Comparison of ENCODE assay signal across 32 cellular contexts in the genomic region with DNA sequence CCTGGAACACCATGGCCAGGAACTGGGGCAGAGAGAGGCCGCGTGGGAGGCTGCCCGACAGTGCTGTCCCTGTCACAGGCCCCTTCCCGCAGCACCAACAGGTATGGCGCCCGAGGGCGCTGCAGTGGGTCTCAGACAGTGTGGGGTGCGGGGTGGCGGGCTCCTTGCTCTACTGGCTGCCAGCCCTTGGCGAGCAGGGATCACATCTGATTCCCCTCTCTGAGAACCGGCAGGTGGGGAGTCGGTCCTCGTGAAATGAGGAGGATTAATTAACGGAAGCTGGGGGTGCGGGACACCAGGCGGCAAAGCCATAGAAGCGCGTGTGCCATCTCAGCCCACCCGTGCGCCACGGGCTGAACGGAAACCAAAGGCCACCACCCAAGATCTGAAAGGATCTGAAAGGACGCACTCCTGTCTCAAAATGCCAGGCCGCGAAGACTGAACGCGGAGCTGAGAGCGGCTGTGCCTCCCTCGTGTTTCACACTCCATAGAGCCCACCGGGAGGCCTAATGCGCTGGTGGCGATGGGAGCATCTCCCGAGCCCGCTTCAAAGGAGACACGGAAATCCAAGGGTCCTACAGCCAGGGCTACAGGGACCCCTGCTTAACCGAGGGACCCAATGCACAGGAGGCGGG. TPM values are rescaled to one million over a fixed set of nuclear protein-coding genes. Genes with fewer than 3 reads are reported as not detected.
"Had no signal": no experiment of that assay in that cellular context is flagged by ENCODE, and none has a peak within 500 bp of the region (broad histone marks: within the 10 kb centered on the region; RNA-seq: fewer than 3 reads in every experiment).

No MANE protein-coding gene starts in this region.

- H3K4me1 ChIP-seq: pancreas, prostate gland, right lobe of liver, testis, upper lobe of right lung had no signal

- H3K27ac ChIP-seq: neutrophil, pancreas, prostate gland, right atrium auricular region, right lobe of liver, sigmoid colon, suprapubic skin, testis, tibial artery, transverse colon, upper lobe of right lung, uterus had no signal

- ATAC-seq: naive thymus-derived CD8-positive, alpha-beta T cell; natural killer cell treated with Interleukin-12 subunit alpha and Interleukin-12 subunit beta and Interleukin-15 and Interleukin-18, amount 100 ng/mL, for 72 hours; pancreas; right lobe of liver; stimulated activated effector memory CD8-positive, alpha-beta T cell treated with anti-CD3 and anti-CD28 coated beads, Interleukin-12 subunit alpha, Interleukin-12 subunit beta, amount 100 ng/mL, for 72 hours; stimulated activated naive B cell treated with anti-CD40 and anti-IgM and Interleukin-4, amounts not matched to agents 10 μg/mL and 1 μg/mL and 100 μg/mL, for 72 hours; upper lobe of right lung had no signal

- H3K27ac Mint-ChIP-seq: naive thymus-derived CD8-positive, alpha-beta T cell; natural killer cell treated with Interleukin-12 subunit alpha and Interleukin-12 subunit beta and Interleukin-15 and Interleukin-18, amount 100 ng/mL, for 72 hours; nephron progenitor cell; stimulated activated effector memory CD8-positive, alpha-beta T cell treated with anti-CD3 and anti-CD28 coated beads, Interleukin-12 subunit alpha, Interleukin-12 subunit beta, amount 100 ng/mL, for 72 hours; type B pancreatic cell had no signal

- DNase-seq: naive thymus-derived CD8-positive, alpha-beta T cell; nephron progenitor cell; nucleus accumbens; retina; right lobe of liver; sigmoid colon; small intestine; stimulated activated CD4-positive, alpha-beta T cell treated with anti-CD3 and anti-CD28 coated beads, Interleukin-15, amount 100 ng/mL, for 24 hours; stimulated activated CD4-positive, alpha-beta T cell treated with anti-CD3 and anti-CD28 coated beads, Interleukin-2, amount 100 ng/mL, for 24 hours; stimulated activated CD4-positive, alpha-beta T cell treated with anti-CD3 and anti-CD28 coated beads, Interleukin-2, amount 100 ng/mL, for 48 hours; stimulated activated CD4-positive, alpha-beta T cell treated with anti-CD3 and anti-CD28 coated beads, Interleukin-4, amount 100 ng/mL, for 24 hours; stimulated activated naive B cell treated with anti-CD40 and anti-IgM and Interleukin-4, amounts not matched to agents 10 μg/mL and 1 μg/mL and 100 μg/mL, for 72 hours; stimulated activated naive CD4-positive, alpha-beta T cell treated with Interleukin-2 at 50 U/mL for 16 hours; stimulated activated naive CD8-positive, alpha-beta T cell treated with anti-CD3 and anti-CD28 coated beads, Interleukin-15, amount 100 ng/mL, for 72 hours; substantia nigra; testis; tibial artery; transverse colon; upper lobe of right lung; uterus had no signal

- H3K9me3 Mint-ChIP-seq: naive thymus-derived CD8-positive, alpha-beta T cell; natural killer cell treated with Interleukin-12 subunit alpha and Interleukin-12 subunit beta and Interleukin-15 and Interleukin-18, amount 100 ng/mL, for 72 hours; nephron progenitor cell; neural crest cell; stimulated activated effector memory CD8-positive, alpha-beta T cell treated with anti-CD3 and anti-CD28 coated beads, Interleukin-12 subunit alpha, Interleukin-12 subunit beta, amount 100 ng/mL, for 72 hours; stimulated activated naive B cell treated with anti-CD40 and anti-IgM and Interleukin-4, amounts not matched to agents 10 μg/mL and 1 μg/mL and 100 μg/mL, for 72 hours; stimulated activated naive CD8-positive, alpha-beta T cell treated with anti-CD3 and anti-CD28 coated beads, Interleukin-15, amount 100 ng/mL, for 72 hours; type B pancreatic cell had no signal

- H3K9me3 ChIP-seq: neutrophil, pancreas, prostate gland, right atrium auricular region, right lobe of liver, sigmoid colon, suprapubic skin, testis, tibial artery, transverse colon, upper lobe of right lung, uterus had no signal

- H3K27me3 Mint-ChIP-seq: naive thymus-derived CD8-positive, alpha-beta T cell; natural killer cell treated with Interleukin-12 subunit alpha and Interleukin-12 subunit beta and Interleukin-15 and Interleukin-18, amount 100 ng/mL, for 72 hours; stimulated activated naive B cell treated with anti-CD40 and anti-IgM and Interleukin-4, amounts not matched to agents 10 μg/mL and 1 μg/mL and 100 μg/mL, for 72 hours; stimulated activated naive CD8-positive, alpha-beta T cell treated with anti-CD3 and anti-CD28 coated beads, Interleukin-15, amount 100 ng/mL, for 72 hours; type B pancreatic cell had no signal

- H3K36me3 ChIP-seq: uterus had no signal

- H3K27me3 ChIP-seq: neutrophil, pancreas, right atrium auricular region, right lobe of liver, sigmoid colon, suprapubic skin, testis, tibial artery, transverse colon, upper lobe of right lung, uterus had no signal

- H3K4me3 Mint-ChIP-seq: natural killer cell treated with Interleukin-12 subunit alpha and Interleukin-12 subunit beta and Interleukin-15 and Interleukin-18, amount 100 ng/mL, for 72 hours; nephron progenitor cell; neural crest cell; stimulated activated effector memory CD8-positive, alpha-beta T cell treated with anti-CD3 and anti-CD28 coated beads, Interleukin-12 subunit alpha, Interleukin-12 subunit beta, amount 100 ng/mL, for 72 hours; stimulated activated naive B cell treated with anti-CD40 and anti-IgM and Interleukin-4, amounts not matched to agents 10 μg/mL and 1 μg/mL and 100 μg/mL, for 72 hours; stimulated activated naive CD8-positive, alpha-beta T cell treated with anti-CD3 and anti-CD28 coated beads, Interleukin-15, amount 100 ng/mL, for 72 hours; type B pancreatic cell had no signal

- FAIRE-seq: pancreas, small intestine had no signal

- H3K4me3 ChIP-seq: pancreas, prostate gland, right atrium auricular region, right lobe of liver, sigmoid colon, suprapubic skin, testis, tibial artery, transverse colon, upper lobe of right lung, uterus had no signal

RNA-seq across cellular contexts. Expression of a gene that starts 58.6 kb away (rescaled TPM):
- total RNA-seq: naive thymus-derived CD8-positive, alpha-beta T cell; natural killer cell treated with Interleukin-12 subunit alpha and Interleukin-12 subunit beta and Interleukin-15 and Interleukin-18, amount 100 ng/mL, for 72 hours; neural crest cell; posterior vena cava; pulmonary artery endothelial cell; skeletal muscle tissue had no signal
